In genomic region chr11:48011125-48012050, GRCh38 we compare ENCODE assay signal across 15 cellular contexts. TPM values are rescaled to one million over a fixed set of nuclear protein-coding genes. Genes with fewer than 3 reads are reported as not detected.
DNase-seq lines count a peak whose midpoint lies in the region; ATAC-seq and TF ChIP-seq lines count a peak whose summit lies in the region.
"Had no signal": no experiment of that assay in that cellular context is flagged by ENCODE, and none has a peak within 500 bp of the region (broad histone marks: within the 10 kb centered on the region; RNA-seq: fewer than 3 reads in every experiment).

No MANE protein-coding gene starts in this region.

- no peak overlapping the region for H2BK15ac ChIP-seq in mesenchymal stem cell (ENCODE audit: low read depth, poor library complexity, severe bottlenecking)

- no peak overlapping the region for H4K8ac ChIP-seq in mesenchymal stem cell (ENCODE audit: low read length)

- TF ChIP-seq CTCF in vagina (IDR thresholded peaks at IDR 0.05) = no peak
- TF ChIP-seq CTCF in glutamatergic neuron (IDR thresholded peaks at IDR 0.05; ENCODE audit: partially characterized antibody, unreplicated experiment) = no peak

- H3K18ac ChIP-seq in mesenchymal stem cell (ENCODE audit: low read depth in 1 of 2, low read length in 2 of 2) = peak overlapping the region; percentile 11 to 16

- no peak overlapping the region for H3K4me3 ChIP-seq in mesenchymal stem cell (ENCODE audit: insufficient read depth in 1 of 2, low read depth in 1 of 2, low read length in 2 of 2)
- no peak overlapping the region for H3K4me3 ChIP-seq in vagina
- H3K4me3 ChIP-seq: ovary, PC-9, suprapubic skin had no signal

- H3K4ac ChIP-seq in mesenchymal stem cell (ENCODE audit: low read depth in 1 of 2, low read length in 2 of 2) = peak overlapping the region in 1 of 2 experiments; percentile 35

- no peak for TF ChIP-seq POLR2A in vagina (IDR thresholded peaks at IDR 0.05)

- no peak overlapping the region for H2BK5ac ChIP-seq in mesenchymal stem cell (ENCODE audit: low read depth, low read length, poor library complexity, severe bottlenecking)

- peaks cover 3% of the 10 kb centered on the region for H3K9me3 Mint-ChIP-seq in activated T-helper 1 cell treated with anti-CD3 and anti-CD28 coated beads, Interleukin-12 subunit alpha, Interleukin-12 subunit beta, Interleukin-2, Interleukin-4 antibody, amounts not matched to agents 30 ng/mL and 10 ng/mL and 1 ng/mL, durations not matched to agents 14 hours and 24 hours and 36 hours
- H3K9me3 Mint-ChIP-seq in glutamatergic neuron (ENCODE audit: unreplicated experiment) = peaks cover 4% of the 10 kb centered on the region
- H3K9me3 Mint-ChIP-seq: HFFc6 had no signal

- H3K27ac ChIP-seq in mesenchymal stem cell (ENCODE audit: low read length, poor library complexity, severe bottlenecking) (no peak overlapping the region), vagina (peak overlapping the region; percentile 6)
- H3K27ac ChIP-seq: epithelial cell of prostate, ovary, PC-9, suprapubic skin had no signal

- H3K27me3 Mint-ChIP-seq in activated T-helper 1 cell treated with anti-CD3 and anti-CD28 coated beads, Interleukin-12 subunit alpha, Interleukin-12 subunit beta, Interleukin-2, Interleukin-4 antibody, amounts not matched to agents 30 ng/mL and 10 ng/mL and 1 ng/mL, durations not matched to agents 14 hours and 24 hours and 36 hours (ENCODE audit: insufficient read depth) = no peaks in the 10 kb centered on the region
- peaks cover 7% of the 10 kb centered on the region for H3K27me3 Mint-ChIP-seq in glutamatergic neuron (ENCODE audit: unreplicated experiment)

- H3K36me3 ChIP-seq in mesenchymal stem cell (ENCODE audit: control insufficient read depth in 1 of 2, insufficient read depth in 2 of 2, low read depth in 1 of 2, low read length in 2 of 2) = peaks cover 0 to 5% of the 10 kb centered on the region in 2 experiments
- no peaks in the 10 kb centered on the region for H3K36me3 ChIP-seq in vagina
- H3K36me3 ChIP-seq: ovary, suprapubic skin had no signal

- H3K27me3 ChIP-seq in mesenchymal stem cell (ENCODE audit: control insufficient read depth in 1 of 2, insufficient read depth in 1 of 2, low read length in 2 of 2) (no peaks in the 10 kb centered on the region), vagina (no peaks in the 10 kb centered on the region)
- H3K27me3 ChIP-seq: ovary, suprapubic skin had no signal

- peak overlapping the region; percentile 91 for H3K27ac Mint-ChIP-seq in activated T-helper 1 cell treated with anti-CD3 and anti-CD28 coated beads, Interleukin-12 subunit alpha, Interleukin-12 subunit beta, Interleukin-2, Interleukin-4 antibody, amounts not matched to agents 30 ng/mL and 10 ng/mL and 1 ng/mL, durations not matched to agents 14 hours and 24 hours and 36 hours
- no peak overlapping the region for H3K27ac Mint-ChIP-seq in glutamatergic neuron (ENCODE audit: unreplicated experiment)

- H3K36me3 Mint-ChIP-seq in activated T-helper 1 cell treated with anti-CD3 and anti-CD28 coated beads, Interleukin-12 subunit alpha, Interleukin-12 subunit beta, Interleukin-2, Interleukin-4 antibody, amounts not matched to agents 30 ng/mL and 10 ng/mL and 1 ng/mL, durations not matched to agents 14 hours and 24 hours and 36 hours (ENCODE audit: low read depth) = peaks cover 27% of the 10 kb centered on the region
- H3K36me3 Mint-ChIP-seq in glutamatergic neuron (ENCODE audit: unreplicated experiment) = no peaks in the 10 kb centered on the region

- no peak overlapping the region for H2AFZ ChIP-seq in mesenchymal stem cell (ENCODE audit: low read depth, low read length)
- H2AFZ ChIP-seq: PC-9 had no signal

- no peak overlapping the region for H2AK5ac ChIP-seq in mesenchymal stem cell (ENCODE audit: low read length, severe bottlenecking)

- H3K14ac ChIP-seq in mesenchymal stem cell (ENCODE audit: low read length in 2 of 2) = no peak overlapping the region

- no peak overlapping the region for H2BK120ac ChIP-seq in mesenchymal stem cell (ENCODE audit: low read depth, low read length)

- WGBS in mesenchymal stem cell = 97% methylated on average over 7 of the region's 7 CpGs

- H3K9me3 ChIP-seq in mesenchymal stem cell (ENCODE audit: control insufficient read depth, low read length) (no peaks in the 10 kb centered on the region), vagina (no peaks in the 10 kb centered on the region)
- H3K9me3 ChIP-seq: ovary, suprapubic skin had no signal

- no peak overlapping the region for H4K91ac ChIP-seq in mesenchymal stem cell (ENCODE audit: low read length)

- no peak overlapping the region for H3K4me2 ChIP-seq in mesenchymal stem cell (ENCODE audit: low read length, poor library complexity, severe bottlenecking)
- H3K4me2 ChIP-seq: PC-9 had no signal

- H2BK12ac ChIP-seq in mesenchymal stem cell (ENCODE audit: low read length in 2 of 2) = no peak overlapping the region

- intact Hi-C loops in cardiac septum (cut with DNase I) = no loop called here
- intact Hi-C loops in left cardiac atrium (cut with DNase I) = no loop called here
- intact Hi-C loops in activated T-helper 1 cell treated with anti-CD3 and anti-CD28 coated beads, Interleukin-12 subunit alpha, Interleukin-12 subunit beta, Interleukin-2, Interleukin-4 antibody, amounts not matched to agents 30 ng/mL and 10 ng/mL and 1 ng/mL, durations not matched to agents 14 hours and 24 hours and 36 hours (cut with micrococcal nuclease) = no loop called here
- intact Hi-C loops in vagina (cut with DNase I) = no loop called here

- peak; percentile 66 for DNase-seq in cardiac septum (ENCODE audit: low spot score)
- no peak for DNase-seq in left cardiac atrium
- DNase-seq in activated T-helper 1 cell treated with anti-CD3 and anti-CD28 coated beads, Interleukin-12 subunit alpha, Interleukin-12 subunit beta, Interleukin-2, Interleukin-4 antibody, amounts not matched to agents 30 ng/mL and 10 ng/mL and 1 ng/mL, durations not matched to agents 14 hours and 24 hours and 36 hours (ENCODE audit: low spot score) = no peak
- DNase-seq in mesenchymal stem cell = no peak
- no peak for DNase-seq in vagina (ENCODE audit: extremely low spot score in 2 of 2)
- DNase-seq in glutamatergic neuron = no peak
- no peak for DNase-seq in COR-L47 (lab: John Stamatoyannopoulos, UW)
- DNase-seq: head of caudate nucleus, HFFc6, NCI-H524, ovary, PC-9 had no signal

- peaks cover 88% of the 10 kb centered on the region for H3K4me1 Mint-ChIP-seq in activated T-helper 1 cell treated with anti-CD3 and anti-CD28 coated beads, Interleukin-12 subunit alpha, Interleukin-12 subunit beta, Interleukin-2, Interleukin-4 antibody, amounts not matched to agents 30 ng/mL and 10 ng/mL and 1 ng/mL, durations not matched to agents 14 hours and 24 hours and 36 hours (ENCODE audit: low read depth)
- H3K4me1 Mint-ChIP-seq in glutamatergic neuron (ENCODE audit: low read depth, unreplicated experiment) = peaks cover 2% of the 10 kb centered on the region

- peaks cover 29% of the 10 kb centered on the region for H3K4me1 ChIP-seq in mesenchymal stem cell (ENCODE audit: control insufficient read depth, insufficient read depth, low read depth, low read length)
- H3K4me1 ChIP-seq in vagina = peaks cover 16% of the 10 kb centered on the region

- no peak overlapping the region for H3K23ac ChIP-seq in mesenchymal stem cell (ENCODE audit: low read length in 2 of 2)

- H3K79me1 ChIP-seq in mesenchymal stem cell (replicated peaks; ENCODE audit: low read length, poor library complexity, severe bottlenecking) = no peaks in the 10 kb centered on the region

- peak overlapping the region; percentile 69 for H3K4me3 Mint-ChIP-seq in activated T-helper 1 cell treated with anti-CD3 and anti-CD28 coated beads, Interleukin-12 subunit alpha, Interleukin-12 subunit beta, Interleukin-2, Interleukin-4 antibody, amounts not matched to agents 30 ng/mL and 10 ng/mL and 1 ng/mL, durations not matched to agents 14 hours and 24 hours and 36 hours
- H3K4me3 Mint-ChIP-seq in glutamatergic neuron (ENCODE audit: unreplicated experiment) = no peak overlapping the region
- H3K4me3 Mint-ChIP-seq: HFFc6 had no signal

- no peak overlapping the region for H3K9ac ChIP-seq in mesenchymal stem cell (ENCODE audit: low read length)

- ATAC-seq in left cardiac atrium = no peak
- no peak for ATAC-seq in GM21717 (IDR thresholded peaks at IDR 0.05; ENCODE audit: unreplicated experiment)

RNA-seq across cellular contexts. Expression of gene PTPRJ, which starts 31.0 kb away (rescaled TPM):
- total RNA-seq in cardiac septum (11.0 TPM), left cardiac atrium (1 to 10 TPM; 6.7 TPM), vagina (4.7 TPM), glutamatergic neuron (ENCODE audit: unreplicated experiment) (2.4 TPM)
- total RNA-seq in activated T-helper 1 cell treated with anti-CD3 and anti-CD28 coated beads, Interleukin-12 subunit alpha, Interleukin-12 subunit beta, Interleukin-2, Interleukin-4 antibody, amounts not matched to agents 30 ng/mL and 10 ng/mL and 1 ng/mL, durations not matched to agents 14 hours and 24 hours and 36 hours = 69.6 and 70.3 TPM in 2 replicates
- 17.1 TPM for polyA plus RNA-seq in mesenchymal stem cell (2013, experiment 1 of 2)
- polyA plus RNA-seq in mesenchymal stem cell (2013, experiment 2 of 2) = 16.8 TPM
